Comparison of ENCODE assay signal across 10 cellular contexts in genomic region chr1:165829888-165830287, GRCh38. TPM values are rescaled to one million over a fixed set of nuclear protein-coding genes. Genes with fewer than 3 reads are reported as not detected.
A peak's percentile ranks its signal among the peaks of the same experiment; 100 is the strongest.
DNase-seq lines count a peak whose midpoint lies in the region; ATAC-seq, FAIRE-seq and TF ChIP-seq lines count a peak whose summit lies in the region.
"Had no signal": no experiment of that assay in that cellular context is flagged by ENCODE, and none has a peak within 500 bp of the region (broad histone marks: within the 10 kb centered on the region; RNA-seq: fewer than 3 reads in every experiment).

No MANE protein-coding gene starts in this region.

- H3K4me3 ChIP-seq in A673 (ENCODE audit: low read depth, low read length, poor library complexity, severe bottlenecking) (peak overlapping the region; percentile 86), GM12864 (ENCODE audit: low read depth, low read length) (peak overlapping the region; percentile 92; the same call in 1 of the 2 replicates), SK-N-MC (peak overlapping the region; percentile 95), keratinocyte (ENCODE audit: control insufficient read depth in 2 of 3, extremely low read depth in 1 of 3, insufficient read depth in 2 of 3, low read depth in 1 of 3, low read length in 3 of 3) (peak overlapping the region in 2 of 3 experiments; percentile 95 to 96)

- BruUV-seq in A673 (replicated peaks; lab: Mats Ljungman, UMichigan): no TSS peak

- peak overlapping the region; percentile 99 for H3K4me2 ChIP-seq in keratinocyte (ENCODE audit: control insufficient read depth, extremely low read depth, insufficient read depth, low read depth, low read length)

- no peak for TF ChIP-seq CTCF in A673 (conservative IDR thresholded peaks at IDR 0.05; ENCODE audit: low read depth, low read length)
- no peak for TF ChIP-seq CTCF in GM12864 (IDR thresholded peaks at IDR 0.05; ENCODE audit: low read depth, low read length, missing control alignments)
- TF ChIP-seq CTCF in keratinocyte (optimal IDR thresholded peaks at IDR 0.05 in 1 of 3, IDR thresholded peaks at IDR 0.05 in 1 of 3, conservative IDR thresholded peaks at IDR 0.05 in 1 of 3; ENCODE audit: extremely low read depth in 1 of 3, insufficient read depth in 2 of 3, low read length in 3 of 3): no peak

- peaks cover 9% of the 10 kb centered on the region for H4K20me1 ChIP-seq in keratinocyte (ENCODE audit: control insufficient read depth, extremely low read depth, insufficient read depth, low read length)

- POLR2A ChIA-PET in A673 (lab: Charles Lee; ENCODE audit: low non-redundant PET): interaction anchor here (0.5 to 0.7 kb wide), 2 partner anchors 132 to 525 kb away, joined by 5 read pairs; partner anchors contain the start of gene ALDH9A1

- H3K27ac ChIP-seq in A673 (ENCODE audit: low read depth, low read length, poor library complexity, severe bottlenecking): no peak overlapping the region
- no peak overlapping the region for H3K27ac ChIP-seq in SK-N-MC
- peak overlapping the region; percentile 95 for H3K27ac ChIP-seq in keratinocyte (ENCODE audit: control insufficient read depth, insufficient read depth, low read length)

- H3K9ac ChIP-seq in SK-N-MC (ENCODE audit: insufficient read length): peak overlapping the region; percentile 95
- H3K9ac ChIP-seq in keratinocyte (ENCODE audit: control insufficient read depth, extremely low read depth, insufficient read depth, low read length): peak overlapping the region; percentile 93

- peaks cover 69% of the 10 kb centered on the region for H3K79me2 ChIP-seq in keratinocyte (ENCODE audit: control insufficient read depth, insufficient read depth, low read length)

- no peaks in the 10 kb centered on the region for H3K27me3 ChIP-seq in A673 (replicated peaks; ENCODE audit: insufficient read depth, low read depth, low read length, poor library complexity)
- no peaks in the 10 kb centered on the region for H3K27me3 ChIP-seq in keratinocyte (ENCODE audit: control insufficient read depth, extremely low read depth, insufficient read depth, low read length)

- dilution Hi-C loops in keratinocyte (cut with MboI; ENCODE audit: extremely low pct_ligation_motif_present, low sequenced_read_pairs): no loop called here

- H3K9me3 ChIP-seq in A673 (ENCODE audit: low read depth, low read length, poor library complexity, severe bottlenecking) (no peaks in the 10 kb centered on the region), SK-N-MC (ENCODE audit: low read depth, low read length) (no peaks in the 10 kb centered on the region), keratinocyte (ENCODE audit: control insufficient read depth, low read depth, low read length) (no peaks in the 10 kb centered on the region)

- H3K9me1 ChIP-seq in keratinocyte (ENCODE audit: control insufficient read depth, extremely low read depth, insufficient read depth, low read length): no peaks in the 10 kb centered on the region

- DNase-seq in A673 (ENCODE audit: low spot score) (no peak), GM12864 (ENCODE audit: low read depth) (no peak), SK-N-MC (ENCODE audit: low read depth, low spot score) (no peak), keratinocyte (ENCODE audit: low read depth, low spot score) (no peak), RCC 7860 (ENCODE audit: low spot score) (no peak)
- DNase-seq: DMS 273 treated with DMSO at 0.1 percent for 48 hours, midbrain had no signal

- CTCF ChIA-PET in A673 (lab: Charles Lee): no interaction called here

- H3K4me1 ChIP-seq in A673 (ENCODE audit: insufficient read depth, low read length, poor library complexity, severe bottlenecking) (peaks cover 9% of the 10 kb centered on the region), keratinocyte (ENCODE audit: control insufficient read depth, extremely low read depth, insufficient read depth, low read length) (peaks cover 8% of the 10 kb centered on the region)

- intact Hi-C loops in A673 (cut with micrococcal nuclease; ENCODE audit: unreplicated experiment): loop anchor here (5.0 to 10.0 kb wide), 4 partner anchors 63 to 1885 kb away; partner anchors contain the start of genes ALDH9A1 and TMCO1

- H3K36me3 ChIP-seq in A673 (ENCODE audit: insufficient read depth, low read length, poor library complexity, severe bottlenecking) (no peaks in the 10 kb centered on the region), SK-N-MC (ENCODE audit: insufficient read depth, low read length) (peaks cover 12% of the 10 kb centered on the region; the same call in 1 of the 2 replicates), keratinocyte (ENCODE audit: control insufficient read depth in 2 of 2, extremely low read depth in 1 of 2, insufficient read depth in 2 of 2, low read length in 2 of 2) (peaks cover 1 to 3% of the 10 kb centered on the region in 2 experiments)

- no peak for FAIRE-seq in keratinocyte (lab: Jason Lieb, UNC)
- FAIRE-seq in RCC 7860 (lab: Jason Lieb, UNC): no peak

- no peak for ATAC-seq in HG02840 (IDR thresholded peaks at IDR 0.05; ENCODE audit: low FRiP score, unreplicated experiment)
- ATAC-seq in HG03457 (IDR thresholded peaks at IDR 0.05; ENCODE audit: unreplicated experiment): no peak
- ATAC-seq in HG03378 (IDR thresholded peaks at IDR 0.05; ENCODE audit: unreplicated experiment): no peak

- no peak overlapping the region for H2AFZ ChIP-seq in keratinocyte (ENCODE audit: control insufficient read depth, low read length)

RNA-seq across cellular contexts. Expression of gene UCK2, which starts 2.5 kb away (rescaled TPM):
- 78.7 and 84.2 TPM in 2 replicates for total RNA-seq in A673 (2021)
- polyA plus RNA-seq in keratinocyte: 63.0 to 88.7 TPM (median 71.9 TPM) in 3 replicates
- polyA plus RNA-seq in keratinocyte (2011; ENCODE audit: low read depth): 16.5 TPM
- polyA plus RNA-seq in keratinocyte (2011; cell fraction: cytosol; rRNA removed): 59.6 and 60.6 TPM in 2 replicates
- polyA plus RNA-seq in keratinocyte (2011; cell fraction: nucleus; rRNA removed): 68.1 and 69.6 TPM in 2 replicates
- polyA plus RNA-seq in keratinocyte (2012; ENCODE audit: low replicate concordance): 35.8 and 65.3 TPM in 2 replicates
- polyA minus RNA-seq in keratinocyte: 71.9 to 91.6 TPM (median 85.6 TPM) in 3 replicates
- 65.2 TPM for polyA minus RNA-seq in keratinocyte (2011; cell fraction: cytosol; rRNA and poly(A)+ RNA removed)
- polyA minus RNA-seq in keratinocyte (2011; cell fraction: nucleus; rRNA and poly(A)+ RNA removed): 40.6 and 53.1 TPM in 2 replicates
